Comparison of ENCODE assay signal across 1 cellular context in the genomic region with DNA sequence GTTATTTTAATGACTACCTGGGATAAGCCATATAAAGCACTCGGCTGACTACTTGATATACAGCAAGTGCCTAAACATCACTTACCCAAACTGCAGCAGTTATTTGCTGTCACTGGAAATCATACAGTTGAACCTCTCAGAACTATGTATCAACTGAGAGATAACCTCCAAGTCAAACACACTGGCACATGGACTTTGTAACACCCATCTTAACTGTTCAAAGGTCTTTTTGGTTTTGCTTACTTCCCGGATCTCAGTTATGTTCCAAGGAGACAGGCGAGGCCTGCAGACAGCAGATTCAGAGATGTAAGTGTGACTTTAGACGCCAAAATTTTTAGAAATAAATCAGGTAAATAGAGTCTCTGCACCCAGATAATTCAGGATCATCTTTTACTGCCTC.
TF ChIP-seq lines count a peak whose summit lies in the region.

No MANE protein-coding gene starts in this region.

TF ChIP-seq in liver, 16 proteins besides CTCF, POLR2A, EP300 and RAD21 (continued from another document):
- TF ChIP-seq, protein P1, sequence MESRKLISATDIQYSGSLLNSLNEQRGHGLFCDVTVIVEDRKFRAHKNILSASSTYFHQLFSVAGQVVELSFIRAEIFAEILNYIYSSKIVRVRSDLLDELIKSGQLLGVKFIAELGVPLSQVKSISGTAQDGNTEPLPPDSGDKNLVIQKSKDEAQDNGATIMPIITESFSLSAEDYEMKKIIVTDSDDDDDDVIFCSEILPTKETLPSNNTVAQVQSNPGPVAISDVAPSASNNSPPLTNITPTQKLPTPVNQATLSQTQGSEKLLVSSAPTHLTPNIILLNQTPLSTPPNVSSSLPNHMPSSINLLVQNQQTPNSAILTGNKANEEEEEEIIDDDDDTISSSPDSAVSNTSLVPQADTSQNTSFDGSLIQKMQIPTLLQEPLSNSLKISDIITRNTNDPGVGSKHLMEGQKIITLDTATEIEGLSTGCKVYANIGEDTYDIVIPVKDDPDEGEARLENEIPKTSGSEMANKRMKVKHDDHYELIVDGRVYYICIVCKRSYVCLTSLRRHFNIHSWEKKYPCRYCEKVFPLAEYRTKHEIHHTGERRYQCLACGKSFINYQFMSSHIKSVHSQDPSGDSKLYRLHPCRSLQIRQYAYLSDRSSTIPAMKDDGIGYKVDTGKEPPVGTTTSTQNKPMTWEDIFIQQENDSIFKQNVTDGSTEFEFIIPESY (IDR thresholded peaks at IDR 0.05): peak; percentile 31
- peak; percentile 82 for TF ChIP-seq SP1 (IDR thresholded peaks at IDR 0.05)
- TF ChIP-seq HNF4A (conservative IDR thresholded peaks at IDR 0.05): peak; percentile 95 to 96
- TF ChIP-seq, protein P2, sequence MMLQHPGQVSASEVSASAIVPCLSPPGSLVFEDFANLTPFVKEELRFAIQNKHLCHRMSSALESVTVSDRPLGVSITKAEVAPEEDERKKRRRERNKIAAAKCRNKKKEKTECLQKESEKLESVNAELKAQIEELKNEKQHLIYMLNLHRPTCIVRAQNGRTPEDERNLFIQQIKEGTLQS (IDR thresholded peaks at IDR 0.05): peak; percentile 22
- TF ChIP-seq TAF1 (conservative IDR thresholded peaks at IDR 0.05): no peak
- no peak for TF ChIP-seq FOXA1 (IDR thresholded peaks at IDR 0.05)
- peak in 1 of 2 donors; percentile 35 for TF ChIP-seq GABPA (IDR thresholded peaks at IDR 0.05 in 1 of 2, conservative IDR thresholded peaks at IDR 0.05 in 1 of 2)
- TF ChIP-seq NR2F2 (IDR thresholded peaks at IDR 0.05): peak; percentile 37
- TF ChIP-seq FOXA2 (IDR thresholded peaks at IDR 0.05): no peak
- TF ChIP-seq EGR1 (IDR thresholded peaks at IDR 0.05; ENCODE audit: low read depth in 2 of 2): peak in 1 of 2 donors; percentile 30
